Comparison of ENCODE assay signal across 8 cellular contexts in genomic region chr19:38264486-38265212, GRCh38. TPM values are rescaled to one million over a fixed set of nuclear protein-coding genes. Genes with fewer than 3 reads are reported as not detected.
DNase-seq lines count a peak whose midpoint lies in the region; ATAC-seq, FAIRE-seq and TF ChIP-seq lines count a peak whose summit lies in the region.

TSS of gene SPINT2 (plus strand) at chr19:38264573. CDS start at chr19:38264893, 320 bp downstream.

- H3K27ac ChIP-seq in IMR-90 (ENCODE audit: insufficient read depth, low read length) = no peak within 1 kb of the TSS
- peak within 1 kb of the TSS; percentile 85 for H3K27ac ChIP-seq in muscle layer of colon (ENCODE audit: low read depth, low read length)
- peak within 1 kb of the TSS; percentile 83 for H3K27ac ChIP-seq in thymus (ENCODE audit: low read depth)

- peak within 1 kb of the TSS; percentile 27; the same call in 1 of the 3 replicates for H2BK15ac ChIP-seq in IMR-90 (ENCODE audit: low read depth, low read length)

- TF ChIP-seq RAD21 in IMR-90 (IDR thresholded peaks at IDR 0.05; ENCODE audit: low read length) = no peak

- intact Hi-C loops in IMR-90 (cut with micrococcal nuclease) = no loop called here
- intact Hi-C loops in activated CD4-positive, alpha-beta T cell treated with anti-CD3 and anti-CD28 coated beads for 36 hours (cut with DNase I, micrococcal nuclease) = loop anchor here (1.0 to 5.0 kb wide), 9 partner anchors 52 to 568 kb away; partner anchors contain the start of genes ECH1 (in 1 of the 2), KCNK6 (in 1 of the 2), PSMD8 (in 1 of the 2) and SIPA1L3 (in 1 of the 2)

- peak within 1 kb of the TSS; percentile 25 to 77; a peak in 3 of 4 replicates for H4K8ac ChIP-seq in IMR-90 (ENCODE audit: low read depth in 2 of 2, low read length in 2 of 2)

- H3K4me3 Mint-ChIP-seq in activated CD4-positive, alpha-beta T cell treated with anti-CD3 and anti-CD28 coated beads for 36 hours = peak within 1 kb of the TSS; percentile 83
- H3K4me3 Mint-ChIP-seq in endothelial cell (ENCODE audit: unreplicated experiment) = peak within 1 kb of the TSS; percentile 96

- H2BK20ac ChIP-seq in IMR-90 (ENCODE audit: low read depth, low read length) = peak within 1 kb of the TSS; percentile 29; the same call in 1 of the 2 replicates

- peak within 1 kb of the TSS; percentile 94 for H3K27ac Mint-ChIP-seq in activated CD4-positive, alpha-beta T cell treated with anti-CD3 and anti-CD28 coated beads for 36 hours
- H3K27ac Mint-ChIP-seq in endothelial cell (ENCODE audit: unreplicated experiment) = peak within 1 kb of the TSS; percentile 76

- in situ Hi-C loops in IMR-90 (cut with MboI; ENCODE audit: low sequenced_read_pairs) = no loop called here

- no peak within 1 kb of the TSS for H2BK5ac ChIP-seq in IMR-90 (ENCODE audit: low read depth, low read length, poor library complexity, severe bottlenecking)

- DNase-seq in GM12891 (ENCODE audit: insufficient read length, low spot score) (peak; percentile 62), IMR-90 (no peak), endothelial cell (ENCODE audit: low spot score) (peak; percentile 67), SW 1271 (lab: John Stamatoyannopoulos, UW) (no peak)
- peak; percentile 65 for DNase-seq in activated CD4-positive, alpha-beta T cell treated with anti-CD3 and anti-CD28 coated beads for 36 hours

- H3K18ac ChIP-seq in IMR-90 (ENCODE audit: low read depth, low read length) = no peak within 1 kb of the TSS

- H3K4me2 ChIP-seq in IMR-90 (ENCODE audit: low read depth, low read length) = peak within 1 kb of the TSS; percentile 18

- dilution Hi-C loops in IMR-90 (cut with HindIII; ENCODE audit: low sequenced_read_pairs, unreplicated experiment) = no loop called here

- BruUV-seq in IMR-90 (replicated peaks; lab: Mats Ljungman, UMichigan) = no TSS peak

- H3K27me3 ChIP-seq in IMR-90 (ENCODE audit: control insufficient read depth, insufficient read depth, low read length) = no peaks in the 10 kb centered on the region; the same call in 1 of the 2 replicates
- peaks cover 0 to 11% of the 10 kb centered on the region in 2 donors for H3K27me3 ChIP-seq in muscle layer of colon (ENCODE audit: control insufficient read depth in 1 of 2, insufficient read depth in 2 of 2, low read length in 2 of 2)
- H3K27me3 ChIP-seq in thymus (ENCODE audit: control insufficient read depth, insufficient read depth) = no peaks in the 10 kb centered on the region

- H3K9ac ChIP-seq in IMR-90 (ENCODE audit: low read depth, low read length) = no peak within 1 kb of the TSS
- no peak within 1 kb of the TSS for H3K9ac ChIP-seq in muscle layer of colon (ENCODE audit: low read length)

- H3K4me1 Mint-ChIP-seq in activated CD4-positive, alpha-beta T cell treated with anti-CD3 and anti-CD28 coated beads for 36 hours = peaks cover 34% of the 10 kb centered on the region
- peaks cover 29% of the 10 kb centered on the region for H3K4me1 Mint-ChIP-seq in endothelial cell (ENCODE audit: unreplicated experiment)

- H3K9me3 Mint-ChIP-seq in activated CD4-positive, alpha-beta T cell treated with anti-CD3 and anti-CD28 coated beads for 36 hours (ENCODE audit: low read depth) = no peaks in the 10 kb centered on the region
- H3K9me3 Mint-ChIP-seq in endothelial cell (ENCODE audit: unreplicated experiment) = no peaks in the 10 kb centered on the region

- POLR2A ChIA-PET in IMR-90 (lab: Charles Lee; ENCODE audit: unreplicated experiment) = no interaction called here
- POLR2A ChIA-PET in activated CD4-positive, alpha-beta T cell treated with anti-CD3 and anti-CD28 coated beads for 36 hours (lab: Charles Lee) = interaction anchor here (0.8 to 1.0 kb wide), 3 partner anchors 16 to 110 kb away, joined by 3 to 4 read pairs (median 3); partner anchors contain the start of gene PSMD8

- 21% methylated on average over 53 of the region's 78 CpGs; no CpG with 5 or more reads in 1 of the 2 experiments for WGBS in IMR-90 (ENCODE audit: extremely low coverage in 2 of 2, insufficient read length in 1 of 2), 2 experiments
- 1% methylated on average over 78 of the region's 78 CpGs for WGBS in thymus

- peak within 1 kb of the TSS; percentile 47; the same call in 1 of the 2 replicates for H3K4ac ChIP-seq in IMR-90 (ENCODE audit: low read depth, low read length)

- no peak for FAIRE-seq in GM12891 (lab: Jason Lieb, UNC)

- TF ChIP-seq POLR2A in GM12891 (IDR thresholded peaks at IDR 0.05; ENCODE audit: low read depth, low read length) (no peak), IMR-90 (IDR thresholded peaks at IDR 0.05; ENCODE audit: low read depth, low read length) (no peak)

- peak within 1 kb of the TSS; percentile 52 for H2BK120ac ChIP-seq in IMR-90 (ENCODE audit: low read depth, low read length)

- no peaks in the 10 kb centered on the region for H3K36me3 ChIP-seq in IMR-90 (ENCODE audit: control insufficient read depth, insufficient read depth, low read length)
- H3K36me3 ChIP-seq in muscle layer of colon (ENCODE audit: insufficient read depth, low read length) = no peaks in the 10 kb centered on the region
- no peaks in the 10 kb centered on the region for H3K36me3 ChIP-seq in thymus (ENCODE audit: control insufficient read depth, insufficient read depth)

- H3K23ac ChIP-seq in IMR-90 (ENCODE audit: low read depth, low read length) = no peak within 1 kb of the TSS

- peak within 1 kb of the TSS; percentile 89 for H2AK9ac ChIP-seq in IMR-90 (replicated peaks; ENCODE audit: low read depth, low read length, poor library complexity)

- H3K36me3 Mint-ChIP-seq in activated CD4-positive, alpha-beta T cell treated with anti-CD3 and anti-CD28 coated beads for 36 hours (ENCODE audit: low read depth) = peaks cover 2% of the 10 kb centered on the region
- peaks cover 3% of the 10 kb centered on the region for H3K36me3 Mint-ChIP-seq in endothelial cell (ENCODE audit: low read depth, unreplicated experiment)

- H3K9me1 ChIP-seq in IMR-90 (ENCODE audit: insufficient read depth, low read length) = peaks cover 12% of the 10 kb centered on the region

- CTCF ChIA-PET in IMR-90 (lab: Yijun Ruan, JAX) = no interaction called here
- CTCF ChIA-PET in activated CD4-positive, alpha-beta T cell treated with anti-CD3 and anti-CD28 coated beads for 36 hours (lab: Charles Lee) = interaction anchor here (0.5 to 3.0 kb wide), 10 partner anchors 12 to 214 kb away, joined by 3 to 12 read pairs (median 4); partner anchors contain the start of genes FAM98C and PSMD8

- H3K4me3 ChIP-seq in IMR-90 (ENCODE audit: insufficient read depth, low read depth, low read length) (peak within 1 kb of the TSS; percentile 15), muscle layer of colon (ENCODE audit: low read depth in 1 of 2, low read length in 2 of 2) (peak within 1 kb of the TSS; percentile 50 to 80), thymus (ENCODE audit: low read length) (peak within 1 kb of the TSS; percentile 59)

- peaks cover 10% of the 10 kb centered on the region for H3K4me1 ChIP-seq in IMR-90 (ENCODE audit: control insufficient read depth, insufficient read depth, low read length)
- H3K4me1 ChIP-seq in muscle layer of colon (ENCODE audit: insufficient read depth, low read length) = peaks cover 16% of the 10 kb centered on the region
- peaks cover 23% of the 10 kb centered on the region for H3K4me1 ChIP-seq in thymus (ENCODE audit: control insufficient read depth, insufficient read depth, low read length)

- no peaks in the 10 kb centered on the region for H4K20me1 ChIP-seq in IMR-90 (ENCODE audit: insufficient read depth, low read length)

- H3K14ac ChIP-seq in IMR-90 (replicated peaks; ENCODE audit: low read depth, low read length) = no peak within 1 kb of the TSS

- H3K79me1 ChIP-seq in IMR-90 (ENCODE audit: low read depth in 1 of 2, low read length in 2 of 2) = no peaks in the 10 kb centered on the region

- no peak within 1 kb of the TSS; the same call in 1 of the 2 replicates for H4K5ac ChIP-seq in IMR-90 (ENCODE audit: low read depth, low read length)

- peak; percentile 33 for ATAC-seq in IMR-90 (ENCODE audit: low read depth)
- peak; percentile 16 for ATAC-seq in activated CD4-positive, alpha-beta T cell treated with anti-CD3 and anti-CD28 coated beads for 36 hours
- no peak for ATAC-seq in GM21390 (IDR thresholded peaks at IDR 0.05; ENCODE audit: unreplicated experiment)

- H2AFZ ChIP-seq in IMR-90 (replicated peaks; ENCODE audit: low read length, poor library complexity) = peak within 1 kb of the TSS; percentile 87

- H3K56ac ChIP-seq in IMR-90 (ENCODE audit: extremely low read depth, insufficient read depth, low read length) = no peak within 1 kb of the TSS

- H2AK5ac ChIP-seq in IMR-90 (ENCODE audit: low read depth, low read length) = 0 out of 2 replicates have a peak within 1 kb of the TSS, but pooled peaks have one; percentile 20

- H3K27me3 Mint-ChIP-seq in activated CD4-positive, alpha-beta T cell treated with anti-CD3 and anti-CD28 coated beads for 36 hours = no peaks in the 10 kb centered on the region
- H3K27me3 Mint-ChIP-seq in endothelial cell (ENCODE audit: unreplicated experiment) = peaks cover 11% of the 10 kb centered on the region

- TF ChIP-seq CTCF in IMR-90 (conservative IDR thresholded peaks at IDR 0.05; ENCODE audit: low read depth, low read length) (no peak), endothelial cell (IDR thresholded peaks at IDR 0.05; ENCODE audit: unreplicated experiment) (no peak)

- no peaks in the 10 kb centered on the region for H3K9me3 ChIP-seq in IMR-90 (ENCODE audit: control insufficient read depth, insufficient read depth, low read length)
- no peaks in the 10 kb centered on the region for H3K9me3 ChIP-seq in muscle layer of colon (ENCODE audit: low read length)
- H3K9me3 ChIP-seq in thymus (ENCODE audit: control insufficient read depth) = no peaks in the 10 kb centered on the region

- H4K91ac ChIP-seq in IMR-90 (ENCODE audit: insufficient read depth, low read depth, low read length) = peak within 1 kb of the TSS; percentile 0; the same call in 1 of the 2 replicates

TF ChIP-seq in GM12891, 5 proteins besides CTCF, POLR2A, EP300 and RAD21:
- 0 out of 2 replicates have a peak, but pooled peaks have one; percentile 20 for TF ChIP-seq POU2F2 (IDR thresholded peaks at IDR 0.05; ENCODE audit: low read depth, low read length)
- TF ChIP-seq POLR2AphosphoS5 (IDR thresholded peaks at IDR 0.05; ENCODE audit: low read depth, low read length) = 0 out of 2 replicates have a peak, but pooled peaks have one; percentile 16
- TF ChIP-seq SPI1 (IDR thresholded peaks at IDR 0.05; ENCODE audit: low read depth, low read length) = no peak

RNA-seq across cellular contexts. Expression of gene SPINT2, which starts in this region (rescaled TPM):
- polyA plus RNA-seq in GM12891 (2012; ENCODE audit: low read depth, missing spikeins) = 47.7 TPM
- total RNA-seq in IMR-90 (2012; rRNA removed) (0.28 and 0.54 TPM in 2 replicates), endothelial cell (ENCODE audit: unreplicated experiment) (93.4 TPM)
- polyA plus RNA-seq in IMR-90 (2012; rRNA removed) (1.2 and 2.2 TPM in 2 replicates), thymus (253 TPM)
- 1.2 and 1.8 TPM in 2 replicates for polyA plus RNA-seq in IMR-90 (2012; cell fraction: cytosol; rRNA removed)
- 1.2 and 1.3 TPM in 2 replicates for polyA plus RNA-seq in IMR-90 (2012; cell fraction: nucleus; rRNA removed; ENCODE audit: low replicate concordance)
- total RNA-seq in activated CD4-positive, alpha-beta T cell treated with anti-CD3 and anti-CD28 coated beads for 36 hours = 10 to 100 TPM; 46.0 to 49.0 TPM

Comparison
In these comparisons a context has a peak if more than half of its experiments do, and no peak if none do; other contexts are left out.
1. RNA of gene SPINT2 (total RNA-seq): 93.4 TPM in endothelial cell (single experiment) and 46.0 to 49.0 TPM in activated CD4-positive, alpha-beta T cell treated with anti-CD3 and anti-CD28 coated beads for 36 hours; 0.28 to 0.54 TPM in IMR-90; every median in the first group is over 10 times any median in the second.
2. RNA of gene SPINT2 (polyA plus RNA-seq): 253 TPM in thymus (single experiment); 1.2 to 2.2 TPM in IMR-90; every median in the first group is over 10 times any median in the second.
3. DNase-seq: peak in GM12891 (single experiment), activated CD4-positive, alpha-beta T cell treated with anti-CD3 and anti-CD28 coated beads for 36 hours (single experiment) and endothelial cell (single experiment); none in IMR-90 (single experiment) and SW 1271 (0 of 2).
4. H3K4me3 ChIP-seq: peak in every context shown above with its lines; median percentile 65 in muscle layer of colon; 59 in thymus; 15 in IMR-90.